Comparison of ENCODE assay signal across 9 cellular contexts in genomic region chr12:121513464-121514183, GRCh38.
DNase-seq lines count a peak whose midpoint lies in the region; ATAC-seq lines count a peak whose summit lies in the region.
"Had no signal": no experiment of that assay in that cellular context is flagged by ENCODE, and none has a peak within 500 bp of the region (broad histone marks: within the 10 kb centered on the region; RNA-seq: fewer than 3 reads in every experiment).

No MANE protein-coding gene starts in this region.

- intact Hi-C loops in activated CD4-positive, alpha-beta T cell treated with anti-CD3 and anti-CD28 coated beads, Interleukin-2, amount 10 ng/mL, durations not matched to agents 24 days and 14 days (cut with micrococcal nuclease), result no loop called here

- no peaks in the 10 kb centered on the region for H4K20me1 ChIP-seq in Karpas-422 (ENCODE audit: insufficient read depth, low read depth, low read length)

- no peaks in the 10 kb centered on the region for H3K9me3 Mint-ChIP-seq in activated CD4-positive, alpha-beta T cell treated with anti-CD3 and anti-CD28 coated beads, Interleukin-2, amount 10 ng/mL, durations not matched to agents 24 days and 14 days
- no peaks in the 10 kb centered on the region for H3K9me3 Mint-ChIP-seq in activated T-cell treated with anti-CD3 and anti-CD28 coated beads, Interleukin-2, amount 50 U/mL, for 72 hours
- H3K9me3 Mint-ChIP-seq in natural killer cell treated with Interleukin-12 subunit alpha and Interleukin-12 subunit beta and Interleukin-15 and Interleukin-18, amount 100 ng/mL, for 72 hours, result no peaks in the 10 kb centered on the region

- H3K4me3 ChIP-seq in Karpas-422 (ENCODE audit: low read length), result peak overlapping the region; percentile 50; the same call in 1 of the 2 replicates
- H3K4me3 ChIP-seq: thoracic aorta had no signal

- H3K79me2 ChIP-seq in Karpas-422 (ENCODE audit: low read length), result peaks cover 11% of the 10 kb centered on the region

- peak overlapping the region; percentile 66 for H3K4me2 ChIP-seq in Karpas-422 (ENCODE audit: low read depth, low read length, poor library complexity, severe bottlenecking)

- H3K4me1 Mint-ChIP-seq in activated CD4-positive, alpha-beta T cell treated with anti-CD3 and anti-CD28 coated beads, Interleukin-2, amount 10 ng/mL, durations not matched to agents 24 days and 14 days, result peaks cover 7% of the 10 kb centered on the region
- H3K4me1 Mint-ChIP-seq in activated T-cell treated with anti-CD3 and anti-CD28 coated beads, Interleukin-2, amount 50 U/mL, for 72 hours (ENCODE audit: low read depth), result peaks cover 8% of the 10 kb centered on the region
- H3K4me1 Mint-ChIP-seq in natural killer cell treated with Interleukin-12 subunit alpha and Interleukin-12 subunit beta and Interleukin-15 and Interleukin-18, amount 100 ng/mL, for 72 hours (ENCODE audit: low read depth in 2 of 2), result peaks cover 12 to 15% of the 10 kb centered on the region in 2 donors

- no peak overlapping the region for H3K4me3 Mint-ChIP-seq in activated CD4-positive, alpha-beta T cell treated with anti-CD3 and anti-CD28 coated beads, Interleukin-2, amount 10 ng/mL, durations not matched to agents 24 days and 14 days
- H3K4me3 Mint-ChIP-seq in activated T-cell treated with anti-CD3 and anti-CD28 coated beads, Interleukin-2, amount 50 U/mL, for 72 hours, result no peak overlapping the region
- H3K4me3 Mint-ChIP-seq in natural killer cell treated with Interleukin-12 subunit alpha and Interleukin-12 subunit beta and Interleukin-15 and Interleukin-18, amount 100 ng/mL, for 72 hours, result no peak overlapping the region

- peak; percentile 64 for DNase-seq in activated CD4-positive, alpha-beta T cell treated with anti-CD3 and anti-CD28 coated beads, Interleukin-2, amount 10 ng/mL, durations not matched to agents 24 days and 14 days
- DNase-seq in activated CD4-positive, alpha-beta T cell treated with anti-CD3 and anti-CD28 coated beads for 1 hour, result no peak
- peak; percentile 82 for DNase-seq in Karpas-422
- DNase-seq in activated T-cell treated with anti-CD3 and anti-CD28 coated beads, Interleukin-2, amount 50 U/mL, for 72 hours, result peak in 1 of 2 donors; percentile 21
- no peak for DNase-seq in natural killer cell treated with Interleukin-12 subunit alpha and Interleukin-12 subunit beta and Interleukin-15 and Interleukin-18, amount 100 ng/mL, for 72 hours (ENCODE audit: low spot score)
- no peak for DNase-seq in OCI-M2 (lab: John Stamatoyannopoulos, UW; ENCODE audit: unreplicated experiment)
- no peak for DNase-seq in DMS79 treated with DMSO at 0.1 percent for 48 hours (lab: John Stamatoyannopoulos, UW)

- H3K36me3 Mint-ChIP-seq in activated CD4-positive, alpha-beta T cell treated with anti-CD3 and anti-CD28 coated beads, Interleukin-2, amount 10 ng/mL, durations not matched to agents 24 days and 14 days (ENCODE audit: low read depth), result peaks cover 20% of the 10 kb centered on the region
- peaks cover 0 to 3% of the 10 kb centered on the region in 2 donors for H3K36me3 Mint-ChIP-seq in activated T-cell treated with anti-CD3 and anti-CD28 coated beads, Interleukin-2, amount 50 U/mL, for 72 hours (ENCODE audit: insufficient read depth in 2 of 2)
- H3K36me3 Mint-ChIP-seq in natural killer cell treated with Interleukin-12 subunit alpha and Interleukin-12 subunit beta and Interleukin-15 and Interleukin-18, amount 100 ng/mL, for 72 hours, result no peaks in the 10 kb centered on the region

- H3K27me3 Mint-ChIP-seq in activated CD4-positive, alpha-beta T cell treated with anti-CD3 and anti-CD28 coated beads, Interleukin-2, amount 10 ng/mL, durations not matched to agents 24 days and 14 days, result no peaks in the 10 kb centered on the region
- H3K27me3 Mint-ChIP-seq in activated T-cell treated with anti-CD3 and anti-CD28 coated beads, Interleukin-2, amount 50 U/mL, for 72 hours (ENCODE audit: low read depth), result no peaks in the 10 kb centered on the region
- no peaks in the 10 kb centered on the region for H3K27me3 Mint-ChIP-seq in natural killer cell treated with Interleukin-12 subunit alpha and Interleukin-12 subunit beta and Interleukin-15 and Interleukin-18, amount 100 ng/mL, for 72 hours

- H3K27ac ChIP-seq in Karpas-422 (ENCODE audit: low read length), result peak overlapping the region; percentile 84
- H3K27ac ChIP-seq: thoracic aorta had no signal

- no peaks in the 10 kb centered on the region for H3K9me2 ChIP-seq in Karpas-422 (replicated peaks; ENCODE audit: insufficient read depth, low read length)

- peak overlapping the region; percentile 56 for H3K9ac ChIP-seq in Karpas-422 (ENCODE audit: low read length)

- ATAC-seq in GM21360 (IDR thresholded peaks at IDR 0.05; ENCODE audit: unreplicated experiment), result peak; percentile 44
- peak; percentile 65 to 69 for ATAC-seq in activated T-cell treated with anti-CD3 and anti-CD28 coated beads, Interleukin-2, amount 50 U/mL, for 72 hours (replicated peaks in 1 of 2)
- ATAC-seq in natural killer cell treated with Interleukin-12 subunit alpha and Interleukin-12 subunit beta and Interleukin-15 and Interleukin-18, amount 100 ng/mL, for 72 hours, result peak; percentile 51 to 55

- no peak overlapping the region for H2AFZ ChIP-seq in Karpas-422 (ENCODE audit: low read length)

- peaks cover 12% of the 10 kb centered on the region for H3K4me1 ChIP-seq in Karpas-422 (ENCODE audit: low read length)

- no peaks in the 10 kb centered on the region for H3K27me3 ChIP-seq in Karpas-422 (ENCODE audit: low read length)

- H3K36me3 ChIP-seq in Karpas-422 (ENCODE audit: insufficient read depth, low read length), result peaks cover 29% of the 10 kb centered on the region

- peak overlapping the region; percentile 64 for H3K27ac Mint-ChIP-seq in activated CD4-positive, alpha-beta T cell treated with anti-CD3 and anti-CD28 coated beads, Interleukin-2, amount 10 ng/mL, durations not matched to agents 24 days and 14 days
- peak overlapping the region; percentile 19 for H3K27ac Mint-ChIP-seq in activated T-cell treated with anti-CD3 and anti-CD28 coated beads, Interleukin-2, amount 50 U/mL, for 72 hours
- H3K27ac Mint-ChIP-seq in natural killer cell treated with Interleukin-12 subunit alpha and Interleukin-12 subunit beta and Interleukin-15 and Interleukin-18, amount 100 ng/mL, for 72 hours, result peak overlapping the region; percentile 63 to 82

- peaks cover 5% of the 10 kb centered on the region for H3K9me3 ChIP-seq in Karpas-422 (ENCODE audit: low read length)
- H3K9me3 ChIP-seq: thoracic aorta had no signal

Comparison
In these comparisons a context has a peak if more than half of its experiments do, and no peak if none do; other contexts are left out.
1. DNase-seq: peak in activated CD4-positive, alpha-beta T cell treated with anti-CD3 and anti-CD28 coated beads, Interleukin-2, amount 10 ng/mL, durations not matched to agents 24 days and 14 days (single experiment) and Karpas-422 (single experiment); none in activated CD4-positive, alpha-beta T cell treated with anti-CD3 and anti-CD28 coated beads for 1 hour (single experiment), natural killer cell treated with Interleukin-12 subunit alpha and Interleukin-12 subunit beta and Interleukin-15 and Interleukin-18, amount 100 ng/mL, for 72 hours (single experiment), OCI-M2 (single experiment) and DMS79 treated with DMSO at 0.1 percent for 48 hours (single experiment).
2. H3K27ac Mint-ChIP-seq: peak in every context shown above with its lines; median percentile 72 in natural killer cell treated with Interleukin-12 subunit alpha and Interleukin-12 subunit beta and Interleukin-15 and Interleukin-18, amount 100 ng/mL, for 72 hours; 64 in activated CD4-positive, alpha-beta T cell treated with anti-CD3 and anti-CD28 coated beads, Interleukin-2, amount 10 ng/mL, durations not matched to agents 24 days and 14 days; 19 in activated T-cell treated with anti-CD3 and anti-CD28 coated beads, Interleukin-2, amount 50 U/mL, for 72 hours.
3. Peak in every context shown above with its lines, with median percentiles within 50 percentile points of each other: ATAC-seq.